9 cellular contexts compared by ENCODE assay signal in the genomic region with DNA sequence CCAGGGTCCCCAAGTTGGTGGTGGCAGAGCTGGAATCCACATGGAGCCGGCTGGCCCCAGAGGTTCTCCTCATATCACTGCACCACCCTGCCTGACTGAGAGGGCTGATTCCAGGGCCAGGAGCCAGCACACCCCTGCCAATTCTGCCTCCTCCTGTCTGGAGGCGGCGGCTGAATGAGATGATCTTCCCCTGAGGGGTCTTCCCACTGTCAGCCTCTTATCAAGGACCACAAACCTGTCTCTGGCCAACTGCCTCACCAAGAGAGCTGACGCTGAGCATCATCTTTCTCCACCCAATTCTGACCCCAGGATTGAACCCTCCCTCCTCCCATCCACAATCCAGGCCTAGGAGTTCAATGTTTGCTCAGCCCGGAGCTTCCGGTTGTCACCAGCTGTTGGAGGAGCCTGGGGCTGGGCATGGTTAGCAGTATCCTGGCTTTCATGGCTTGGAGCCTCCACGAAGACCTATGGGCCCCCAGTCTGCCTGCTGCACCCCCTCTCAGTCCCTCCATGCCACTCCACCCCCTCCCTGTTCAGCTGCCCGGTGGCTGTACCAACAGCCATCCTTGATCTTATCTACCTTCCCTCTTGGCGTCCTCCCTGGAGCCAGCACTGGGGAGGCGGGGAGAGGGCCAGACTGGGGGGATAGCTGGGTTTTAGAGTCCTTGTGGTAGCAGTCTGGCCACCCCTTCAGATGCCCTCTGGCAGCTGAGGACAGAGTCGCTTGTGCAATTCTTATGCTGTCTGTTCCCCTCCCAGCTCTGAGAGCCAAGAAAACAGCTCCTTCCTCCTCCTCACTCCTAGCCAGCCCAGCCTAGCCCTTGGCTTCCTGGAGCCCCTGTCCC. TPM values are rescaled to one million over a fixed set of nuclear protein-coding genes. Genes with fewer than 3 reads are reported as not detected.
DNase-seq lines count a peak whose midpoint lies in the region; ATAC-seq and TF ChIP-seq lines count a peak whose summit lies in the region.
"Had no signal": no experiment of that assay in that cellular context is flagged by ENCODE, and none has a peak within 500 bp of the region (broad histone marks: within the 10 kb centered on the region; RNA-seq: fewer than 3 reads in every experiment).

No MANE protein-coding gene starts in this region.

- H3K27ac Mint-ChIP-seq in naive thymus-derived CD4-positive, alpha-beta T cell, result peak overlapping the region in 1 of 9 donors; percentile 34

- H3K36me3 ChIP-seq in naive thymus-derived CD4-positive, alpha-beta T cell (ENCODE audit: control insufficient read depth in 2 of 3, insufficient read depth in 3 of 3, low read length in 3 of 3), result no peaks in the 10 kb centered on the region

- intact Hi-C loops in naive thymus-derived CD4-positive, alpha-beta T cell (cut with micrococcal nuclease), result no loop called here

- POLR2A ChIA-PET in naive thymus-derived CD4-positive, alpha-beta T cell (lab: Charles Lee), result no interaction called here
- POLR2A ChIA-PET in GM10248 (lab: Yijun Ruan, JAX), result interaction anchor here (0.6 to 0.7 kb wide), 2 partner anchors 11 to 624 kb away, joined by 3 to 7 read pairs; no protein-coding TSS in a partner anchor

- peak; percentile 50 for ATAC-seq in naive thymus-derived CD4-positive, alpha-beta T cell
- ATAC-seq: activated CD8-positive, alpha-beta T cell treated with anti-CD3 and anti-CD28 coated beads, Interleukin-2, amount 10 ng/mL, durations not matched to agents 7 days and 5 days had no signal

- no peak overlapping the region for H3K4me3 Mint-ChIP-seq in naive thymus-derived CD4-positive, alpha-beta T cell
- H3K4me3 Mint-ChIP-seq: activated CD8-positive, alpha-beta T cell treated with anti-CD3 and anti-CD28 coated beads, Interleukin-2, amount 10 ng/mL, durations not matched to agents 7 days and 5 days had no signal

- H3K4me3 ChIP-seq in coronary artery, result no peak overlapping the region
- no peak overlapping the region for H3K4me3 ChIP-seq in naive thymus-derived CD4-positive, alpha-beta T cell (ENCODE audit: low read length)

- no peaks in the 10 kb centered on the region for H3K9me3 Mint-ChIP-seq in naive thymus-derived CD4-positive, alpha-beta T cell

- peaks cover 0 to 8% (median 2%) of the 10 kb centered on the region in 5 donors for H3K27me3 Mint-ChIP-seq in naive thymus-derived CD4-positive, alpha-beta T cell

- H3K4me1 ChIP-seq in naive thymus-derived CD4-positive, alpha-beta T cell (ENCODE audit: control insufficient read depth in 2 of 2, insufficient read depth in 2 of 2, low read length in 2 of 2), result peaks cover 0 to 5% of the 10 kb centered on the region in 2 donors

- H3K9me3 ChIP-seq in naive thymus-derived CD4-positive, alpha-beta T cell (ENCODE audit: control insufficient read depth in 2 of 3, low read length in 3 of 3), result no peaks in the 10 kb centered on the region

- H3K4me1 Mint-ChIP-seq in naive thymus-derived CD4-positive, alpha-beta T cell, result peaks cover 6 to 31% (median 10%) of the 10 kb centered on the region in 7 donors

- peak overlapping the region; percentile 40 to 75 for H3K27ac ChIP-seq in coronary artery
- no peak overlapping the region for H3K27ac ChIP-seq in naive thymus-derived CD4-positive, alpha-beta T cell (ENCODE audit: low read depth, low read length)

- TF ChIP-seq CTCF in coronary artery (IDR thresholded peaks at IDR 0.05) (no peak), GM10248 (IDR thresholded peaks at IDR 0.05; ENCODE audit: control extremely low read depth, extremely low read depth, low read depth, missing control alignments) (no peak)

- peak; percentile 26 for DNase-seq in CD1c-positive myeloid dendritic cell (ENCODE audit: extremely low spot score)
- DNase-seq in NCI-H1092 treated with DMSO at 0.1 percent for 48 hours (lab: John Stamatoyannopoulos, UW), result peak; percentile 39
- no peak for DNase-seq in coronary artery (ENCODE audit: low spot score)
- no peak for DNase-seq in naive thymus-derived CD4-positive, alpha-beta T cell
- no peak for DNase-seq in NAMALWA (ENCODE audit: low spot score)
- DNase-seq in activated effector memory CD4-positive, alpha-beta T cell treated with anti-CD3 and anti-CD28 coated beads, Interleukin-2, amount 50 U/mL, for 16 hours, result no peak
- no peak for DNase-seq in GM10248 (ENCODE audit: extremely low spot score)
- DNase-seq in NK-92 (lab: John Stamatoyannopoulos, UW; ENCODE audit: unreplicated experiment), result no peak
- DNase-seq: activated CD8-positive, alpha-beta T cell treated with anti-CD3 and anti-CD28 coated beads, Interleukin-2, amount 10 ng/mL, durations not matched to agents 7 days and 5 days had no signal

- no peaks in the 10 kb centered on the region for H3K27me3 ChIP-seq in naive thymus-derived CD4-positive, alpha-beta T cell (ENCODE audit: control insufficient read depth in 2 of 2, insufficient read depth in 2 of 2, low read length in 2 of 2)

- CTCF ChIA-PET in naive thymus-derived CD4-positive, alpha-beta T cell (lab: Charles Lee), result no interaction called here
- CTCF ChIA-PET in GM10248 (lab: Yijun Ruan, JAX), result interaction anchor here (1.0 to 2.1 kb wide), 2 partner anchors 20 to 35 kb away, joined by 3 to 7 read pairs; no protein-coding TSS in a partner anchor

- peaks cover 0 to 2% (median 0%) of the 10 kb centered on the region in 5 donors for H3K36me3 Mint-ChIP-seq in naive thymus-derived CD4-positive, alpha-beta T cell

RNA-seq across cellular contexts. Expression of a gene that starts 25.6 kb away (rescaled TPM):
- 10 to 100 TPM in 1 of 5 experiments, 1 to 10 TPM in 2, under 1 TPM in 1, not detected in 1; 0.68 to 22.4 (median 1.3) TPM for total RNA-seq in naive thymus-derived CD4-positive, alpha-beta T cell
- not detected for polyA plus RNA-seq in naive thymus-derived CD4-positive, alpha-beta T cell
- total RNA-seq: activated CD8-positive, alpha-beta T cell treated with anti-CD3 and anti-CD28 coated beads, Interleukin-2, amount 10 ng/mL, durations not matched to agents 7 days and 5 days had no signal

RNA-seq across cellular contexts. Expression of a gene that starts 47.5 kb away (rescaled TPM):
- 10 to 100 TPM; 27.4 to 37.2 (median 33.4) TPM for total RNA-seq in naive thymus-derived CD4-positive, alpha-beta T cell
- 1 to 10 TPM; 3.6 to 5.7 TPM for polyA plus RNA-seq in naive thymus-derived CD4-positive, alpha-beta T cell

RNA-seq across cellular contexts. Expression of a gene that starts 59.1 kb away (rescaled TPM):
- 100 to 1,000 TPM; 131 to 331 (median 149) TPM for total RNA-seq in naive thymus-derived CD4-positive, alpha-beta T cell
- polyA plus RNA-seq in naive thymus-derived CD4-positive, alpha-beta T cell, result 10 to 100 TPM; 41.8 to 65.3 TPM

Comparison
In these comparisons a context has a peak if more than half of its experiments do, and no peak if none do; other contexts are left out.
1. DNase-seq: peak in CD1c-positive myeloid dendritic cell (single experiment) and NCI-H1092 treated with DMSO at 0.1 percent for 48 hours (single experiment); none in coronary artery (single experiment), naive thymus-derived CD4-positive, alpha-beta T cell (0 of 9), NAMALWA (single experiment), activated effector memory CD4-positive, alpha-beta T cell treated with anti-CD3 and anti-CD28 coated beads, Interleukin-2, amount 50 U/mL, for 16 hours (single experiment), GM10248 (single experiment) and NK-92 (single experiment).